In genomic region chr11:22273781-22274180, GRCh38 we compare ENCODE assay signal across 1 cellular context.
TF ChIP-seq lines count a peak whose summit lies in the region.

No MANE protein-coding gene starts in this region.

TF ChIP-seq in SK-N-SH treated with all-trans-retinoic acid at 6 μM for 48 hours, 23 proteins besides CTCF, POLR2A, EP300 and RAD21 (continued from another document):
- TF ChIP-seq POU6F1 (CRISPR knock-in tag; IDR thresholded peaks at IDR 0.05; ENCODE audit: borderline replicate concordance, low read depth) (no peak), TSHZ2 (CRISPR knock-in tag; IDR thresholded peaks at IDR 0.05) (no peak), ARNTL (CRISPR knock-in tag; IDR thresholded peaks at IDR 0.05; ENCODE audit: borderline replicate concordance, low read depth) (no peak), ESRRG (CRISPR knock-in tag; IDR thresholded peaks at IDR 0.05) (no peak), CSRNP3 (CRISPR knock-in tag; IDR thresholded peaks at IDR 0.05) (peak; percentile 65), ZNF70 (CRISPR knock-in tag; IDR thresholded peaks at IDR 0.05) (no peak), ZFP3 (CRISPR knock-in tag; IDR thresholded peaks at IDR 0.05) (0 out of 2 replicates have a peak, but pooled peaks have one; percentile 37), BACH2 (CRISPR knock-in tag; IDR thresholded peaks at IDR 0.05; ENCODE audit: borderline replicate concordance) (no peak), PATZ1 (CRISPR knock-in tag; IDR thresholded peaks at IDR 0.05; ENCODE audit: borderline replicate concordance) (no peak), PPARA (CRISPR knock-in tag; IDR thresholded peaks at IDR 0.05; ENCODE audit: borderline replicate concordance) (no peak)
